14 cellular contexts compared by ENCODE assay signal in the genomic region with DNA sequence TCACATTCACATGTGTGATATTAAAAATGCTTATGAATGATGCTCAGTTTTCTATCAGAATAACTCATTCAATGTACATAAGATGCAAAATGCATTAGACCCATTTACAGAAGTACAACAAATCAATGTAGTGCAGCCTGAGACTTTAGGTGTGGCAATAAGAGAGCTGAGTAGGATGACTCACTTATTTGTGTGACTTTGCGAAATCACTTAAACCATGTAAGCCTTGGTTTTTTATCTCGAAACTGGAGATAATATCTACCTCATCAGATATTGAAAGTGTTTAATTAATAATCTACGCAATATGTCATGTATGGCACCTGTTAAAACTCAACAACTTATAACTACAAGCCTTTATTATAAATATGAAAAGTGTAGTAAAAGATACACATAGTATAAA.
DNase-seq lines count a peak whose midpoint lies in the region; ATAC-seq and FAIRE-seq lines count a peak whose summit lies in the region.
"Had no signal": no experiment of that assay in that cellular context is flagged by ENCODE, and none has a peak within 500 bp of the region (broad histone marks: within the 10 kb centered on the region; RNA-seq: fewer than 3 reads in every experiment).

No MANE protein-coding gene starts in this region.

- peaks cover 0 to 12% (median 3%) of the 10 kb centered on the region in 9 donors for H3K9me3 Mint-ChIP-seq in naive thymus-derived CD8-positive, alpha-beta T cell

- no peaks in the 10 kb centered on the region for H3K36me3 Mint-ChIP-seq in naive thymus-derived CD8-positive, alpha-beta T cell

- DNase-seq in SIG-M5 treated with dmso at 0.1 percent for 504 hours (lab: John Stamatoyannopoulos, UW; ENCODE audit: unreplicated experiment) (peak; percentile 0), SIG-M5 (lab: John Stamatoyannopoulos, UW) (no peak), RPMI7951 (ENCODE audit: low read depth) (peak; percentile 7), fibroblast of gingiva (ENCODE audit: low read depth) (peak; percentile 36), urothelium cell line (ENCODE audit: low spot score) (peak; percentile 6), Right ventricle myocardium superior (no peak)
- no peak for DNase-seq in naive thymus-derived CD8-positive, alpha-beta T cell
- no peak for DNase-seq in effector CD8-positive, alpha-beta T cell (lab: John Stamatoyannopoulos, UW)
- DNase-seq: activated CD8-positive, alpha-beta T cell treated with anti-CD3 and anti-CD28 coated beads for 36 hours; DMS 273 treated with DMSO at 0.1 percent for 48 hours; NCI-H1436 treated with DMSO at 0.1 percent for 48 hours; NCI-H748 treated with DMSO at 0.1 percent for 48 hours; SHP77 had no signal

- no peak overlapping the region for H3K4me3 Mint-ChIP-seq in naive thymus-derived CD8-positive, alpha-beta T cell
- H3K4me3 Mint-ChIP-seq: activated CD8-positive, alpha-beta T cell treated with anti-CD3 and anti-CD28 coated beads for 36 hours had no signal

- no peaks in the 10 kb centered on the region for H3K4me1 Mint-ChIP-seq in naive thymus-derived CD8-positive, alpha-beta T cell

- intact Hi-C loops in Right ventricle myocardium superior (cut with DNase I): no loop called here

- H3K27me3 Mint-ChIP-seq in naive thymus-derived CD8-positive, alpha-beta T cell: no peaks in the 10 kb centered on the region
- H3K27me3 Mint-ChIP-seq: activated CD8-positive, alpha-beta T cell treated with anti-CD3 and anti-CD28 coated beads for 36 hours had no signal

- no peak for ATAC-seq in naive thymus-derived CD8-positive, alpha-beta T cell
- no peak for ATAC-seq in Right ventricle myocardium superior (ENCODE audit: poor library complexity)
- ATAC-seq: A549; activated CD8-positive, alpha-beta T cell treated with anti-CD3 and anti-CD28 coated beads for 36 hours had no signal

- no peak overlapping the region for H3K27ac Mint-ChIP-seq in naive thymus-derived CD8-positive, alpha-beta T cell
- H3K27ac Mint-ChIP-seq: activated CD8-positive, alpha-beta T cell treated with anti-CD3 and anti-CD28 coated beads for 36 hours had no signal

- FAIRE-seq in urothelium cell line (lab: Jason Lieb, UNC): no peak
- FAIRE-seq: A549 had no signal

- POLR2A ChIA-PET in naive thymus-derived CD8-positive, alpha-beta T cell (lab: Charles Lee): no interaction called here

Comparison
In these comparisons a context has a peak if more than half of its experiments do, and no peak if none do; other contexts are left out.
1. DNase-seq: peak in SIG-M5 treated with dmso at 0.1 percent for 504 hours (single experiment), RPMI7951 (single experiment), fibroblast of gingiva (single experiment) and urothelium cell line (single experiment); none in SIG-M5 (single experiment), naive thymus-derived CD8-positive, alpha-beta T cell (0 of 10), Right ventricle myocardium superior (single experiment) and effector CD8-positive, alpha-beta T cell (single experiment).